26 cellular contexts compared by ENCODE assay signal in the genomic region with DNA sequence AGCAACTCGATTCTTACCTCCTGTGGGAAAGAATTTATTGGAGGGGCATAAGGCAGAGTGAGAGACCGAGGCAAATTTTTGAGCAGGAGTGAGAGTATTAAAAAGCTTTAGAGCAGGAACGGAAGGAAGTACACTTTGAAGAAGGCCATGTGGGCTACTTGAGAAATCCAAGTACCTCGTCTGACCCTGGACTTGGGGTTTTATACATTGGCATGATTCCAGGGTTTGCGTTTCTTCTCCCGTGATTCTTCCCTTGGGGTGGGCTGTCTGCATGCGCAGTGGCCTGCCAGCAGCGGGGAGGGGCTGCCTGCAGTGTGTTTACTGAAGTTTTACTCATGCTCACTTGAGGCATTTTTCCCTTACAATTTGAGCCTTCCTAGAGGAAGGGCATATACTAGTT. TPM values are rescaled to one million over a fixed set of nuclear protein-coding genes. Genes with fewer than 3 reads are reported as not detected.
DNase-seq lines count a peak whose midpoint lies in the region; ATAC-seq, FAIRE-seq and TF ChIP-seq lines count a peak whose summit lies in the region.
"Had no signal": no experiment of that assay in that cellular context is flagged by ENCODE, and none has a peak within 500 bp of the region (broad histone marks: within the 10 kb centered on the region; RNA-seq: fewer than 3 reads in every experiment).

No MANE protein-coding gene starts in this region.

- H2BK12ac ChIP-seq in H1 (ENCODE audit: low read depth, low read length): no peak overlapping the region

- peaks cover 7% of the 10 kb centered on the region; the same call in 1 of the 2 replicates for H3K79me1 ChIP-seq in H1 (ENCODE audit: low read depth, low read length)

- no peak overlapping the region for H3K18ac ChIP-seq in H1 (ENCODE audit: extremely low read depth, low read length)

- H3K27ac Mint-ChIP-seq in natural killer cell: peak overlapping the region in 1 of 2 donors; percentile 50
- H3K27ac Mint-ChIP-seq in natural killer cell treated with Interleukin-12 subunit alpha and Interleukin-12 subunit beta and Interleukin-15 and Interleukin-18, amount 100 ng/mL, for 72 hours: peak overlapping the region in 1 of 2 donors; percentile 9
- H3K27ac Mint-ChIP-seq: activated CD4-positive, alpha-beta T cell treated with anti-CD3 and anti-CD28 coated beads for 36 hours; activated naive CD8-positive, alpha-beta T cell treated with anti-CD3 and anti-CD28 coated beads, Interleukin-2, amount 50 U/mL, for 24 hours; T-cell had no signal

- no peak for TF ChIP-seq CTCF in natural killer cell (IDR thresholded peaks at IDR 0.05)
- TF ChIP-seq CTCF in OCI-LY7 (conservative IDR thresholded peaks at IDR 0.05; ENCODE audit: low read length): no peak
- no peak for TF ChIP-seq CTCF in H1 (IDR thresholded peaks at IDR 0.05; ENCODE audit: control extremely low read depth in 1 of 3, insufficient read depth in 1 of 3, low read depth in 1 of 3, low read length in 3 of 3)
- TF ChIP-seq CTCF in thyroid gland (IDR thresholded peaks at IDR 0.05): no peak

- POLR2A ChIA-PET in OCI-LY7 (lab: Charles Lee): interaction anchor here (0.9 to 1.6 kb wide), 2 partner anchors 9 to 11 kb away, joined by 3 read pairs; no protein-coding TSS in a partner anchor
- POLR2A ChIA-PET in H1 (lab: Charles Lee; ENCODE audit: partially characterized antibody): interaction anchor here (0.9 to 2.9 kb wide), 3 partner anchors 21 to 161 kb away, joined by 3 to 9 read pairs (median 3); partner anchors contain the start of gene HMGB2

- no peak overlapping the region for H3K14ac ChIP-seq in H1 (ENCODE audit: insufficient read length)

- peaks cover 3% of the 10 kb centered on the region; the same call in 1 of the 2 replicates for H3K23me2 ChIP-seq in H1 (ENCODE audit: low read depth, low read length)

- DNase-seq in natural killer cell (no peak), OCI-LY7 (ENCODE audit: low spot score) (no peak), H1 (ENCODE audit: low read depth in 1 of 2, low spot score in 2 of 2) (no peak), thyroid gland (peak; percentile 7 to 12), kidney glomerular epithelial cell (lab: John Stamatoyannopoulos, UW) (no peak), GM03348 (ENCODE audit: low spot score) (no peak)
- DNase-seq in natural killer cell treated with Interleukin-12 subunit alpha and Interleukin-12 subunit beta and Interleukin-15 and Interleukin-18, amount 100 ng/mL, for 72 hours (ENCODE audit: low spot score): no peak
- DNase-seq: activated CD4-positive, alpha-beta T cell treated with anti-CD3 and anti-CD28 coated beads for 36 hours; activated gamma-delta T cell; activated naive CD8-positive, alpha-beta T cell treated with anti-CD3 and anti-CD28 coated beads, Interleukin-2, amount 50 U/mL, for 24 hours; Calu3; EL; left cardiac atrium; mammary epithelial cell; NCI-H1105 treated with DMSO at 0.1 percent for 48 hours; NCI-H2029 treated with DMSO at 0.1 percent for 48 hours; NCI-H82; nucleus accumbens; PC-3; SHP77; T-cell had no signal

- H2BK20ac ChIP-seq in H1 (ENCODE audit: low read length): no peak overlapping the region

- no peak overlapping the region for H2BK5ac ChIP-seq in H1 (ENCODE audit: low read depth, low read length)

- no peak overlapping the region for H3K4me3 ChIP-seq in OCI-LY7 (ENCODE audit: low read depth, low read length, poor library complexity, severe bottlenecking)
- peak overlapping the region in 1 of 4 experiments; percentile 82; a peak in 1 of 8 replicates for H3K4me3 ChIP-seq in H1 (ENCODE audit: extremely low read depth in 1 of 4, insufficient read depth in 2 of 4, low read depth in 3 of 4, low read length in 4 of 4)
- H3K4me3 ChIP-seq in thyroid gland (replicated peaks in 1 of 3): no peak overlapping the region
- H3K4me3 ChIP-seq: A549, skin epidermis had no signal

- no peak overlapping the region for H4K5ac ChIP-seq in H1 (ENCODE audit: insufficient read length, low read depth, low read length)

- no peaks in the 10 kb centered on the region for H3K9me3 Mint-ChIP-seq in natural killer cell
- H3K9me3 Mint-ChIP-seq in natural killer cell treated with Interleukin-12 subunit alpha and Interleukin-12 subunit beta and Interleukin-15 and Interleukin-18, amount 100 ng/mL, for 72 hours: no peaks in the 10 kb centered on the region
- H3K9me3 Mint-ChIP-seq: activated naive CD8-positive, alpha-beta T cell treated with anti-CD3 and anti-CD28 coated beads, Interleukin-2, amount 50 U/mL, for 24 hours; T-cell had no signal

- H3K9me3 ChIP-seq in OCI-LY7 (ENCODE audit: low read length) (no peaks in the 10 kb centered on the region), H1 (ENCODE audit: insufficient read depth in 2 of 2, low read depth in 1 of 2, low read length in 1 of 2) (no peaks in the 10 kb centered on the region), thyroid gland (no peaks in the 10 kb centered on the region)
- H3K9me3 ChIP-seq: A549 had no signal

- no peak overlapping the region for H4K91ac ChIP-seq in H1 (replicated peaks; ENCODE audit: insufficient read length, low read length)

- peaks cover 59 to 65% of the 10 kb centered on the region in 2 donors for H3K4me1 Mint-ChIP-seq in natural killer cell
- peaks cover 36 to 38% of the 10 kb centered on the region in 2 donors for H3K4me1 Mint-ChIP-seq in natural killer cell treated with Interleukin-12 subunit alpha and Interleukin-12 subunit beta and Interleukin-15 and Interleukin-18, amount 100 ng/mL, for 72 hours (ENCODE audit: low read depth in 2 of 2)

- H3K4me2 ChIP-seq in OCI-LY7 (ENCODE audit: low read length): peak overlapping the region; percentile 97
- H3K4me2 ChIP-seq in H1 (ENCODE audit: insufficient read depth in 1 of 2, low read depth in 2 of 2, low read length in 2 of 2): peak overlapping the region; percentile 10 to 88; a peak in 2 of 4 replicates

- H3K56ac ChIP-seq in H1 (replicated peaks; ENCODE audit: insufficient read length, low read depth, low read length): no peak overlapping the region

- intact Hi-C loops in natural killer cell (cut with micrococcal nuclease): no loop called here
- intact Hi-C loops in OCI-LY7 (cut with micrococcal nuclease; ENCODE audit: unreplicated experiment): no loop called here
- intact Hi-C loops in thyroid gland (cut with DNase I): no loop called here

- no TSS peak for BruUV-seq in OCI-LY7 (replicated peaks; lab: Mats Ljungman, UMichigan)

- H2BK15ac ChIP-seq in H1 (ENCODE audit: low read length): no peak overlapping the region

- no peak overlapping the region for H3K4ac ChIP-seq in H1 (replicated peaks; ENCODE audit: insufficient read length, low read depth, low read length)

- no peaks in the 10 kb centered on the region for H3K9me2 ChIP-seq in OCI-LY7 (ENCODE audit: insufficient read depth, low read length)

- no peaks in the 10 kb centered on the region for H3K36me3 ChIP-seq in OCI-LY7 (ENCODE audit: insufficient read depth, low read length)
- no peaks in the 10 kb centered on the region for H3K36me3 ChIP-seq in H1 (ENCODE audit: control insufficient read depth in 2 of 4, insufficient read depth in 4 of 4, low read length in 3 of 4)
- no peaks in the 10 kb centered on the region for H3K36me3 ChIP-seq in thyroid gland

- no peaks in the 10 kb centered on the region for H3K27me3 ChIP-seq in H1 (replicated peaks in 1 of 4; ENCODE audit: control insufficient read depth in 3 of 4, extremely low read depth in 1 of 4, insufficient read depth in 3 of 4, low read length in 3 of 4)
- no peaks in the 10 kb centered on the region for H3K27me3 ChIP-seq in thyroid gland

- peak overlapping the region; percentile 92 for H3K4me3 Mint-ChIP-seq in natural killer cell
- no peak overlapping the region for H3K4me3 Mint-ChIP-seq in natural killer cell treated with Interleukin-12 subunit alpha and Interleukin-12 subunit beta and Interleukin-15 and Interleukin-18, amount 100 ng/mL, for 72 hours
- H3K4me3 Mint-ChIP-seq: activated CD4-positive, alpha-beta T cell treated with anti-CD3 and anti-CD28 coated beads for 36 hours had no signal

- H3K9ac ChIP-seq in H1 (replicated peaks in 1 of 4; ENCODE audit: extremely low read depth in 1 of 4, low read depth in 3 of 4, low read length in 3 of 4): no peak overlapping the region

- H3K27me3 Mint-ChIP-seq in natural killer cell (ENCODE audit: low read depth in 2 of 2): no peaks in the 10 kb centered on the region
- H3K27me3 Mint-ChIP-seq in natural killer cell treated with Interleukin-12 subunit alpha and Interleukin-12 subunit beta and Interleukin-15 and Interleukin-18, amount 100 ng/mL, for 72 hours: no peaks in the 10 kb centered on the region
- H3K27me3 Mint-ChIP-seq: activated CD4-positive, alpha-beta T cell treated with anti-CD3 and anti-CD28 coated beads for 36 hours; activated naive CD8-positive, alpha-beta T cell treated with anti-CD3 and anti-CD28 coated beads, Interleukin-2, amount 50 U/mL, for 24 hours; B cell; T-cell had no signal

- H3K4me1 ChIP-seq in OCI-LY7 (ENCODE audit: insufficient read depth, low read length, poor library complexity, severe bottlenecking): peaks cover 50% of the 10 kb centered on the region
- peaks cover 12 to 45% (median 29%) of the 10 kb centered on the region in 4 experiments for H3K4me1 ChIP-seq in H1 (replicated peaks in 1 of 4; ENCODE audit: control insufficient read depth in 3 of 4, insufficient read depth in 4 of 4, low read length in 3 of 4)
- peaks cover 3 to 12% of the 10 kb centered on the region in 2 donors for H3K4me1 ChIP-seq in thyroid gland

- no peak overlapping the region for H2BK120ac ChIP-seq in H1 (replicated peaks; ENCODE audit: low read depth, low read length)

- WGBS in H1 (ENCODE audit: extremely low coverage in 1 of 2, insufficient coverage in 1 of 2, insufficient read length in 1 of 2, insufficient replicate concordance in 2 of 2, low coverage in 1 of 2, low lambda C conversion rate in 2 of 2, missing lambda C conversion rate in 1 of 2), 2 experiments: 65% methylated on average over 8 of the region's 8 CpGs; no CpG with 5 or more reads in 1 of the 2 experiments
- WGBS in thyroid gland, 2 donors: 45 to 58% methylated on average over 8 of the region's 8 CpGs

- H4K20me1 ChIP-seq in OCI-LY7 (ENCODE audit: insufficient read depth, low read length): peaks cover 22% of the 10 kb centered on the region
- peaks cover 7 to 10% of the 10 kb centered on the region in 2 experiments for H4K20me1 ChIP-seq in H1 (replicated peaks in 1 of 2; ENCODE audit: control insufficient read depth in 1 of 2, insufficient read depth in 2 of 2, low read length in 2 of 2)

- H3K79me2 ChIP-seq in OCI-LY7 (ENCODE audit: insufficient read depth, low read depth, low read length) (peaks cover 74% of the 10 kb centered on the region), H1 (ENCODE audit: control insufficient read depth in 1 of 2, insufficient read depth in 2 of 2, low read length in 2 of 2) (peaks cover 33 to 73% of the 10 kb centered on the region in 2 experiments)

- H2AFZ ChIP-seq in OCI-LY7 (ENCODE audit: low read length) (no peak overlapping the region), H1 (ENCODE audit: low read length) (no peak overlapping the region)

- H3K27ac ChIP-seq in OCI-LY7 (ENCODE audit: low read depth, low read length, poor library complexity, severe bottlenecking) (no peak overlapping the region), H1 (ENCODE audit: low read depth, low read length) (no peak overlapping the region), thyroid gland (no peak overlapping the region)
- H3K27ac ChIP-seq: A549, skin epidermis had no signal

- TF ChIP-seq RAD21 in H1 (IDR thresholded peaks at IDR 0.05 in 1 of 2, conservative IDR thresholded peaks at IDR 0.05 in 1 of 2; ENCODE audit: low read depth in 2 of 2, low read length in 2 of 2): no peak

- TF ChIP-seq POLR2A in H1 (IDR thresholded peaks at IDR 0.05; ENCODE audit: control extremely low read depth in 1 of 2, low read depth in 2 of 2, low read length in 2 of 2) (no peak), thyroid gland (IDR thresholded peaks at IDR 0.05) (no peak)

- no peak overlapping the region for H3K23ac ChIP-seq in H1 (ENCODE audit: insufficient read length)

- ATAC-seq in natural killer cell (no peak), HG03378 (IDR thresholded peaks at IDR 0.05; ENCODE audit: unreplicated experiment) (no peak)
- ATAC-seq in natural killer cell treated with Interleukin-12 subunit alpha and Interleukin-12 subunit beta and Interleukin-15 and Interleukin-18, amount 100 ng/mL, for 72 hours: no peak
- ATAC-seq: A549; activated CD4-positive, alpha-beta T cell treated with anti-CD3 and anti-CD28 coated beads for 36 hours; activated naive CD8-positive, alpha-beta T cell treated with anti-CD3 and anti-CD28 coated beads, Interleukin-2, amount 50 U/mL, for 24 hours; left cardiac atrium; PC-3; T-cell had no signal

- no peak overlapping the region for H4K8ac ChIP-seq in H1 (ENCODE audit: extremely low read depth, insufficient read depth, low read length)

- FAIRE-seq in H1 (lab: Jason Lieb, UNC): no peak
- FAIRE-seq: A549, urothelium cell line had no signal

- H2AK5ac ChIP-seq in H1 (ENCODE audit: low read depth, low read length): no peak overlapping the region; the same call in 1 of the 2 replicates

- CTCF ChIA-PET in OCI-LY7 (lab: Charles Lee; ENCODE audit: unreplicated experiment): no interaction called here
- CTCF ChIA-PET in H1 (lab: Charles Lee; ENCODE audit: partially characterized antibody): interaction anchor here (1.4 to 3.2 kb wide), 5 partner anchors 81 to 158 kb away, joined by 5 to 21 read pairs (median 10); no protein-coding TSS in a partner anchor

- H3K36me3 Mint-ChIP-seq in natural killer cell: no peaks in the 10 kb centered on the region
- H3K36me3 Mint-ChIP-seq in natural killer cell treated with Interleukin-12 subunit alpha and Interleukin-12 subunit beta and Interleukin-15 and Interleukin-18, amount 100 ng/mL, for 72 hours: peaks cover 6% of the 10 kb centered on the region
- H3K36me3 Mint-ChIP-seq: T-cell had no signal

- TF ChIP-seq EP300 in H1 (IDR thresholded peaks at IDR 0.05; ENCODE audit: borderline replicate concordance in 1 of 2, low read depth in 2 of 2, low read length in 2 of 2): no peak

RNA-seq across cellular contexts. Expression of gene GALNT7, which starts 3.4 kb away (rescaled TPM):
- total RNA-seq in natural killer cell (10 to 100 TPM; 10.9 to 20.8 (median 15.6) TPM), OCI-LY7 (2022) (33.4 and 34.4 TPM in 2 replicates), thyroid gland (10 to 100 TPM; 15.6 to 38.2 (median 23.8) TPM)
- 10 to 100 TPM; 17.3 to 19.4 TPM for total RNA-seq in natural killer cell treated with Interleukin-12 subunit alpha and Interleukin-12 subunit beta and Interleukin-15 and Interleukin-18, amount 100 ng/mL, for 72 hours
- 20.3 and 24.8 TPM in 2 replicates for total RNA-seq in OCI-LY7 (2014; rRNA removed; shearing (Covaris generic))
- total RNA-seq in H1 (2021; fragmentation: NEBNext Ultra II Directional; extraction: Animal tissue kit (Norgen Biotek cat#: 25700)): 78.9 and 85.5 TPM in 2 replicates
- 11.1 and 22.4 TPM in 2 replicates for polyA plus RNA-seq in H1 (2011; rRNA removed)
- 25.8 TPM for polyA plus RNA-seq in H1 (2011; cell fraction: cytosol; rRNA removed)
- polyA plus RNA-seq in H1 (2011; cell fraction: nucleus; rRNA removed): 19.5 TPM
- polyA plus RNA-seq in H1 (2012, experiment 1 of 2): 36.2 to 78.8 TPM (median 45.0 TPM) in 4 replicates
- polyA plus RNA-seq in H1 (2012, experiment 2 of 2): 3.2 TPM
- polyA plus RNA-seq in H1 (2013, experiment 1 of 2): 70.1 TPM
- polyA plus RNA-seq in H1 (2013, experiment 2 of 2): 71.3 TPM
- 52.2 and 73.6 TPM in 2 replicates for polyA minus RNA-seq in H1 (2011; rRNA and poly(A)+ RNA removed)
- polyA minus RNA-seq in H1 (2011; cell fraction: cytosol; rRNA and poly(A)+ RNA removed): 32.2 TPM
- 71.8 TPM for polyA minus RNA-seq in H1 (2011; cell fraction: nucleus; rRNA and poly(A)+ RNA removed)

Comparison
In these comparisons a context has a peak if more than half of its experiments do, and no peak if none do; other contexts are left out.
1. DNase-seq: peak in thyroid gland (2 of 2); none in natural killer cell (single experiment), natural killer cell treated with Interleukin-12 subunit alpha and Interleukin-12 subunit beta and Interleukin-15 and Interleukin-18, amount 100 ng/mL, for 72 hours (single experiment), OCI-LY7 (single experiment), H1 (0 of 2), kidney glomerular epithelial cell (single experiment) and GM03348 (single experiment).